In genomic region chr9:136620441-136621018, GRCh38 we compare ENCODE assay signal across 23 cellular contexts. TPM values are rescaled to one million over a fixed set of nuclear protein-coding genes. Genes with fewer than 3 reads are reported as not detected.
DNase-seq lines count a peak whose midpoint lies in the region; ATAC-seq, FAIRE-seq and TF ChIP-seq lines count a peak whose summit lies in the region.
"Had no signal": no experiment of that assay in that cellular context is flagged by ENCODE, and none has a peak within 500 bp of the region (broad histone marks: within the 10 kb centered on the region; RNA-seq: fewer than 3 reads in every experiment).

No MANE protein-coding gene starts in this region.

- no peak for TF ChIP-seq CTCF in bronchial epithelial cell (IDR thresholded peaks at IDR 0.05; ENCODE audit: insufficient read depth, low read length, severe bottlenecking)
- TF ChIP-seq CTCF in lower lobe of right lung (IDR thresholded peaks at IDR 0.05) = no peak
- TF ChIP-seq CTCF in upper lobe of left lung (IDR thresholded peaks at IDR 0.05) = no peak

- no peak for TF ChIP-seq EP300 in upper lobe of left lung (IDR thresholded peaks at IDR 0.05)

- TF ChIP-seq POLR2A in upper lobe of left lung (IDR thresholded peaks at IDR 0.05) = no peak

- no peak for ATAC-seq in lower lobe of right lung
- no peak for ATAC-seq in upper lobe of left lung (ENCODE audit: low FRiP score in 2 of 2)
- no peak for ATAC-seq in HG03571 (IDR thresholded peaks at IDR 0.05; ENCODE audit: unreplicated experiment)
- ATAC-seq: PC-3 had no signal

- peak; percentile 49 for DNase-seq in SKM-1 treated with dmso at 0.1 percent for 144 hours (lab: John Stamatoyannopoulos, UW; ENCODE audit: unreplicated experiment)
- no peak for DNase-seq in SKM-1 (lab: John Stamatoyannopoulos, UW; ENCODE audit: unreplicated experiment)
- DNase-seq in bronchial epithelial cell (ENCODE audit: low read depth) = no peak
- no peak for DNase-seq in lower lobe of right lung
- peak in 1 of 2 donors; percentile 81 for DNase-seq in upper lobe of left lung
- DNase-seq in NCI-H748 (lab: John Stamatoyannopoulos, UW; ENCODE audit: unreplicated experiment) = no peak
- DNase-seq in NCI-H69 (lab: John Stamatoyannopoulos, UW) = no peak
- DNase-seq: 8988T; activated CD4-positive, alpha-beta T cell treated with anti-CD3 and anti-CD28 coated beads, Interleukin-2, amount 50 U/mL, for 1 hour; activated CD8-positive, alpha-beta memory T cell treated with anti-CD3 and anti-CD28 coated beads, Interleukin-2, amount 50 U/mL, for 4 hours; AML-193; Caco-2; cortex of kidney; NCI-H1436; NCI-H526; PC-3; stimulated activated naive B cell treated with anti-CD40 and anti-IgM and Interleukin-4, amounts not matched to agents 10 μg/mL and 1 μg/mL and 100 μg/mL, for 72 hours; T-helper 17 cell; uterus had no signal

- H3K4me3 ChIP-seq in bronchial epithelial cell (ENCODE audit: low read depth, low read length) (peak overlapping the region; percentile 31), lower lobe of right lung (no peak overlapping the region), upper lobe of left lung (no peak overlapping the region)
- H3K4me3 ChIP-seq: adrenal gland, sigmoid colon, SJCRH30, uterus had no signal

- H3K36me3 ChIP-seq in bronchial epithelial cell (ENCODE audit: control insufficient read depth, insufficient read depth, low read length) = no peaks in the 10 kb centered on the region
- H3K36me3 ChIP-seq in lower lobe of right lung = no peaks in the 10 kb centered on the region
- no peaks in the 10 kb centered on the region for H3K36me3 ChIP-seq in upper lobe of left lung
- H3K36me3 ChIP-seq: adrenal gland, sigmoid colon, SJCRH30, uterus had no signal

- no peaks in the 10 kb centered on the region for H3K9me3 ChIP-seq in lower lobe of right lung
- no peaks in the 10 kb centered on the region for H3K9me3 ChIP-seq in upper lobe of left lung
- H3K9me3 ChIP-seq: adrenal gland, Caco-2, sigmoid colon, SJCRH30, uterus had no signal

- WGBS in upper lobe of left lung, 2 donors = 92% methylated on average over 20 of the region's 29 CpGs; no CpG with 5 or more reads in 1 of the 2 donors

- no peaks in the 10 kb centered on the region for H3K27me3 ChIP-seq in bronchial epithelial cell (ENCODE audit: control insufficient read depth, insufficient read depth, low read length)
- H3K27me3 ChIP-seq in lower lobe of right lung (ENCODE audit: low read depth) = no peaks in the 10 kb centered on the region
- no peaks in the 10 kb centered on the region for H3K27me3 ChIP-seq in upper lobe of left lung
- H3K27me3 ChIP-seq: adrenal gland, sigmoid colon, uterus had no signal

- intact Hi-C loops in lower lobe of right lung (cut with DNase I) = no loop called here

- H3K27ac ChIP-seq in lower lobe of right lung = peak overlapping the region; percentile 73
- H3K27ac ChIP-seq in upper lobe of left lung = peak overlapping the region; percentile 72 to 88 (median 84)
- H3K27ac ChIP-seq: SJCRH30, uterus had no signal

- peaks cover 71% of the 10 kb centered on the region for H3K4me1 ChIP-seq in lower lobe of right lung
- H3K4me1 ChIP-seq in upper lobe of left lung = peaks cover 44 to 72% (median 49%) of the 10 kb centered on the region in 4 donors

- FAIRE-seq in bronchial epithelial cell (lab: Jason Lieb, UNC) = no peak

RNA-seq across cellular contexts. Expression of gene EGFL7, which starts 42.2 kb away (rescaled TPM):
- 11.8 and 18.1 TPM in 2 replicates for total RNA-seq in bronchial epithelial cell
- total RNA-seq in lower lobe of right lung = 230 TPM
- 100 to 1,000 TPM in 5 of 6 donors, 10 to 100 TPM in 1; 77.9 to 321 (median 165) TPM for total RNA-seq in upper lobe of left lung
